Comparison of ENCODE assay signal across 23 cellular contexts in the genomic region with DNA sequence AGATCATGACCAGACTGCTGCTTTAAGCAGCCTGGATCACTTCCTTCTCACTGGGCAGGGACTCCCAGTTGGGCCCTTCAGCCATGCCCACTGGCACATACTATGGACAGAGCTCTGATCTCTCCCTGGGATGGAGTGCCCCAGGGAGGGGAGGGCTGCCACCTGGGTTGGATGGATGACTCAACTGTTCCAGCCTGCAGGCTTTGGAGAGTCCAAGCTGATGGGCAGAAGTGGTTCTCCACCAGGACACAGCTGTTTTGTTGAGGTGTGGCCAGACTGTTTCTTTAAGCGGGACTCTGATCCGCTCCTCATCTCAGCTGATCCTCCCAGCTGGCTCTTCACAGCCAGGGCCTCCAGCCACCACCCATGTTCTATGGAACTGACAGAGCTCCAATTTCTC.
"Had no signal": no experiment of that assay in that cellular context is flagged by ENCODE, and none has a peak within 500 bp of the region (broad histone marks: within the 10 kb centered on the region; RNA-seq: fewer than 3 reads in every experiment).

No MANE protein-coding gene starts in this region.

- H3K36me3 ChIP-seq: brain microvascular endothelial cell had no signal

- H3K4me3 ChIP-seq: Peyer's patch had no signal

- H3K27me3 ChIP-seq: brain microvascular endothelial cell, Peyer's patch had no signal

- H3K27ac ChIP-seq: brain microvascular endothelial cell, Peyer's patch had no signal

- H3K9me3 ChIP-seq: Peyer's patch had no signal

- ATAC-seq: activated T-helper 17 cell treated with anti-CD3 and anti-CD28 coated beads, Interleukin-2, amount 50 U/mL, for 72 hours; T-helper 17 cell had no signal

- DNase-seq: activated CD4-positive, alpha-beta memory T cell treated with anti-CD3 and anti-CD28 coated beads, Interleukin-2, amount 10 ng/mL, durations not matched to agents 7 days and 5 days; activated CD4-positive, alpha-beta T cell treated with anti-CD3 and anti-CD28 coated beads, Interleukin-2, amount 50 U/mL, for 1 hour; activated CD4-positive, CD25-positive, alpha-beta regulatory T cell; activated gamma-delta T cell; activated naive CD4-positive, alpha-beta T cell treated with anti-CD3 and anti-CD28 coated beads for 36 hours; activated naive CD8-positive, alpha-beta T cell treated with anti-CD3 and anti-CD28 coated beads for 36 hours; activated T-cell treated with anti-CD3 and anti-CD28 coated beads for 4 hours; activated T-cell treated with anti-CD3 and anti-CD28 coated beads, Interleukin-2, amount 50 U/mL, for 48 hours; brain microvascular endothelial cell; cerebellar nuclear complex; KG1; NCI-H1105 treated with DMSO at 0.1 percent for 48 hours; NCI-H1436 treated with DMSO at 0.1 percent for 48 hours; NCI-H187; NCI-H2081; NCI-H510A treated with DMSO at 0.1 percent for 48 hours; NCI-H69; NK-92 treated with Interleukin-12 subunit alpha and Interleukin-12 subunit beta, amount 100 ng/mL, for 24 hours; Peyer's patch; SHP77; T-helper 17 cell; T-helper 9 cell had no signal

- H3K4me1 ChIP-seq: Peyer's patch had no signal
